ENCODE assay signal across 12 cellular contexts in genomic region chr11:3174387-3174786, GRCh38. TPM values are rescaled to one million over a fixed set of nuclear protein-coding genes. Genes with fewer than 3 reads are reported as not detected.
"Had no signal": no experiment of that assay in that cellular context is flagged by ENCODE, and none has a peak within 500 bp of the region (broad histone marks: within the 10 kb centered on the region; RNA-seq: fewer than 3 reads in every experiment).

No MANE protein-coding gene starts in this region.

- H2AFZ ChIP-seq: GM23248 had no signal

- H3K4me3 ChIP-seq: GM23248 had no signal

- FAIRE-seq: H54 had no signal

- H3K27ac ChIP-seq: GM23248, HL-60, KMS-11 had no signal

- DNase-seq: GM23248, GOT3, H9, HCEC 1CT, HFFc6, IMR-90, Karpas-422, KBM-7 had no signal

- H3K4me2 ChIP-seq: KMS-11 had no signal

- H3K9ac ChIP-seq: GM23248, KMS-11 had no signal

RNA-seq across cellular contexts. Expression of gene MRGPRG, which starts 44.2 kb away (rescaled TPM):
- total RNA-seq: GM23248, H9, HFFc6, HT1080, IMR-90 had no signal
- polyA plus RNA-seq: GM23248, IMR-90 had no signal

RNA-seq across cellular contexts. Expression of gene MRGPRE, which starts 57.8 kb away (rescaled TPM):
- total RNA-seq: GM23248, H9, HFFc6, HT1080, IMR-90 had no signal
- polyA plus RNA-seq: GM23248, IMR-90 had no signal
